Comparison of ENCODE assay signal across 2 cellular contexts in the genomic region with DNA sequence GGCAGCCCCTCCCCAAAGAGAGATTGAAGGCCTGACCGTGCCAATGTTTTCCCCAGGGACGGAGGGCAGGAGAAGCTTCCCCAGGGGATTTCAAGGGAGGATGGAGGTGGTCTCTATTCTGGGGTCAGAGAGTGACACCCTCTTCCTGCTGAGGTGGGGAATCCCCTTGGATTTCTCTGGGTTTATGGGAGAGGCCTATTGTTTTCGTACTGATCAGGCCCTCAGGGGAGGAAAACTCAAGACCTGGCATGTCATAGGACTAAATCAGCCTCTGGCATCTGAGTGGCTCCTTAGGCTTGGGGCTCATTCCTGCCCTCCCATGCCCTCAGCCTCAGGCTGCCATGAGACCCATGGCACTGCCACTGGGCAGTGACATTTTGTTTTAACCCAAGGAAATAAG.
TF ChIP-seq lines count a peak whose summit lies in the region.

No MANE protein-coding gene starts in this region.

TF ChIP-seq in HCT116, 20 proteins besides CTCF, POLR2A, EP300 and RAD21:
- TF ChIP-seq CBX3 (IDR thresholded peaks at IDR 0.05; ENCODE audit: low read depth) (no peak), CEBPB (IDR thresholded peaks at IDR 0.05; ENCODE audit: low read depth) (no peak), SP1 (IDR thresholded peaks at IDR 0.05; ENCODE audit: low read depth) (no peak), TCF7L2 (IDR thresholded peaks at IDR 0.05; ENCODE audit: borderline replicate concordance, extremely low read depth, insufficient read depth, insufficient read length) (no peak), JUND (IDR thresholded peaks at IDR 0.05) (no peak), ZFX (IDR thresholded peaks at IDR 0.05) (no peak), FOSL1 (IDR thresholded peaks at IDR 0.05; ENCODE audit: low read depth) (no peak), POLR2AphosphoS5 (IDR thresholded peaks at IDR 0.05; ENCODE audit: low read depth, low read length) (no peak), SRF (IDR thresholded peaks at IDR 0.05; ENCODE audit: low read depth) (no peak), YY1 (IDR thresholded peaks at IDR 0.05; ENCODE audit: extremely low read depth, insufficient replicate concordance, low read depth, low read length) (no peak), EZH2 (IDR thresholded peaks at IDR 0.05) (no peak), EGR1 (IDR thresholded peaks at IDR 0.05; ENCODE audit: low read depth) (no peak), SIN3A (IDR thresholded peaks at IDR 0.05; ENCODE audit: low read depth) (no peak), ZNF274 (IDR thresholded peaks at IDR 0.05; ENCODE audit: low read depth, low read length) (no peak), ELF1 (IDR thresholded peaks at IDR 0.05; ENCODE audit: borderline replicate concordance, low read depth) (no peak), EZH2phosphoT487 (IDR thresholded peaks at IDR 0.05; ENCODE audit: borderline replicate concordance) (no peak)
- TF ChIP-seq, protein P1, sequence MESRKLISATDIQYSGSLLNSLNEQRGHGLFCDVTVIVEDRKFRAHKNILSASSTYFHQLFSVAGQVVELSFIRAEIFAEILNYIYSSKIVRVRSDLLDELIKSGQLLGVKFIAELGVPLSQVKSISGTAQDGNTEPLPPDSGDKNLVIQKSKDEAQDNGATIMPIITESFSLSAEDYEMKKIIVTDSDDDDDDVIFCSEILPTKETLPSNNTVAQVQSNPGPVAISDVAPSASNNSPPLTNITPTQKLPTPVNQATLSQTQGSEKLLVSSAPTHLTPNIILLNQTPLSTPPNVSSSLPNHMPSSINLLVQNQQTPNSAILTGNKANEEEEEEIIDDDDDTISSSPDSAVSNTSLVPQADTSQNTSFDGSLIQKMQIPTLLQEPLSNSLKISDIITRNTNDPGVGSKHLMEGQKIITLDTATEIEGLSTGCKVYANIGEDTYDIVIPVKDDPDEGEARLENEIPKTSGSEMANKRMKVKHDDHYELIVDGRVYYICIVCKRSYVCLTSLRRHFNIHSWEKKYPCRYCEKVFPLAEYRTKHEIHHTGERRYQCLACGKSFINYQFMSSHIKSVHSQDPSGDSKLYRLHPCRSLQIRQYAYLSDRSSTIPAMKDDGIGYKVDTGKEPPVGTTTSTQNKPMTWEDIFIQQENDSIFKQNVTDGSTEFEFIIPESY (IDR thresholded peaks at IDR 0.05; ENCODE audit: extremely low read depth, insufficient replicate concordance, low read length): no peak
- TF ChIP-seq, protein P2, sequence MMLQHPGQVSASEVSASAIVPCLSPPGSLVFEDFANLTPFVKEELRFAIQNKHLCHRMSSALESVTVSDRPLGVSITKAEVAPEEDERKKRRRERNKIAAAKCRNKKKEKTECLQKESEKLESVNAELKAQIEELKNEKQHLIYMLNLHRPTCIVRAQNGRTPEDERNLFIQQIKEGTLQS (IDR thresholded peaks at IDR 0.05): no peak
- TF ChIP-seq, protein P3, sequence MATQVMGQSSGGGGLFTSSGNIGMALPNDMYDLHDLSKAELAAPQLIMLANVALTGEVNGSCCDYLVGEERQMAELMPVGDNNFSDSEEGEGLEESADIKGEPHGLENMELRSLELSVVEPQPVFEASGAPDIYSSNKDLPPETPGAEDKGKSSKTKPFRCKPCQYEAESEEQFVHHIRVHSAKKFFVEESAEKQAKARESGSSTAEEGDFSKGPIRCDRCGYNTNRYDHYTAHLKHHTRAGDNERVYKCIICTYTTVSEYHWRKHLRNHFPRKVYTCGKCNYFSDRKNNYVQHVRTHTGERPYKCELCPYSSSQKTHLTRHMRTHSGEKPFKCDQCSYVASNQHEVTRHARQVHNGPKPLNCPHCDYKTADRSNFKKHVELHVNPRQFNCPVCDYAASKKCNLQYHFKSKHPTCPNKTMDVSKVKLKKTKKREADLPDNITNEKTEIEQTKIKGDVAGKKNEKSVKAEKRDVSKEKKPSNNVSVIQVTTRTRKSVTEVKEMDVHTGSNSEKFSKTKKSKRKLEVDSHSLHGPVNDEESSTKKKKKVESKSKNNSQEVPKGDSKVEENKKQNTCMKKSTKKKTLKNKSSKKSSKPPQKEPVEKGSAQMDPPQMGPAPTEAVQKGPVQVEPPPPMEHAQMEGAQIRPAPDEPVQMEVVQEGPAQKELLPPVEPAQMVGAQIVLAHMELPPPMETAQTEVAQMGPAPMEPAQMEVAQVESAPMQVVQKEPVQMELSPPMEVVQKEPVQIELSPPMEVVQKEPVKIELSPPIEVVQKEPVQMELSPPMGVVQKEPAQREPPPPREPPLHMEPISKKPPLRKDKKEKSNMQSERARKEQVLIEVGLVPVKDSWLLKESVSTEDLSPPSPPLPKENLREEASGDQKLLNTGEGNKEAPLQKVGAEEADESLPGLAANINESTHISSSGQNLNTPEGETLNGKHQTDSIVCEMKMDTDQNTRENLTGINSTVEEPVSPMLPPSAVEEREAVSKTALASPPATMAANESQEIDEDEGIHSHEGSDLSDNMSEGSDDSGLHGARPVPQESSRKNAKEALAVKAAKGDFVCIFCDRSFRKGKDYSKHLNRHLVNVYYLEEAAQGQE (IDR thresholded peaks at IDR 0.05; ENCODE audit: low read depth): no peak
- TF ChIP-seq, protein P4, sequence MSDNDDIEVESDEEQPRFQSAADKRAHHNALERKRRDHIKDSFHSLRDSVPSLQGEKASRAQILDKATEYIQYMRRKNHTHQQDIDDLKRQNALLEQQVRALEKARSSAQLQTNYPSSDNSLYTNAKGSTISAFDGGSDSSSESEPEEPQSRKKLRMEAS (IDR thresholded peaks at IDR 0.05): no peak

TF ChIP-seq in GM12878, 131 proteins besides CTCF, POLR2A, EP300 and RAD21:
- TF ChIP-seq IKZF1 (conservative IDR thresholded peaks at IDR 0.05) (peak; percentile 30), ZNF622 (IDR thresholded peaks at IDR 0.05) (no peak), ASH2L (IDR thresholded peaks at IDR 0.05; ENCODE audit: borderline replicate concordance, low read depth) (no peak), IKZF2 (IDR thresholded peaks at IDR 0.05) (0 out of 4 replicates have a peak, but pooled peaks of 1 of the 2 experiments have one; percentile 25), PAX8 (IDR thresholded peaks at IDR 0.05) (no peak), SUPT20H (IDR thresholded peaks at IDR 0.05; ENCODE audit: borderline replicate concordance, control insufficient read depth, low read depth, low read length) (no peak), MEF2B (IDR thresholded peaks at IDR 0.05; ENCODE audit: partially characterized antibody, poor library complexity, severe bottlenecking) (peak; percentile 44), EED (IDR thresholded peaks at IDR 0.05; ENCODE audit: low read depth) (0 out of 2 replicates have a peak, but pooled peaks have one; percentile 42), POLR2AphosphoS2 (IDR thresholded peaks at IDR 0.05; ENCODE audit: low read depth, low read length) (no peak), MYC (IDR thresholded peaks at IDR 0.05; ENCODE audit: insufficient read depth, insufficient read length, insufficient replicate concordance, low read length, severe bottlenecking) (no peak), NR2C1 (IDR thresholded peaks at IDR 0.05) (no peak)
- TF ChIP-seq, protein P5, sequence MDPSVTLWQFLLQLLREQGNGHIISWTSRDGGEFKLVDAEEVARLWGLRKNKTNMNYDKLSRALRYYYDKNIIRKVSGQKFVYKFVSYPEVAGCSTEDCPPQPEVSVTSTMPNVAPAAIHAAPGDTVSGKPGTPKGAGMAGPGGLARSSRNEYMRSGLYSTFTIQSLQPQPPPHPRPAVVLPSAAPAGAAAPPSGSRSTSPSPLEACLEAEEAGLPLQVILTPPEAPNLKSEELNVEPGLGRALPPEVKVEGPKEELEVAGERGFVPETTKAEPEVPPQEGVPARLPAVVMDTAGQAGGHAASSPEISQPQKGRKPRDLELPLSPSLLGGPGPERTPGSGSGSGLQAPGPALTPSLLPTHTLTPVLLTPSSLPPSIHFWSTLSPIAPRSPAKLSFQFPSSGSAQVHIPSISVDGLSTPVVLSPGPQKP (IDR thresholded peaks at IDR 0.05; ENCODE audit: low read depth, low read length): no peak
- TF ChIP-seq, protein P6, sequence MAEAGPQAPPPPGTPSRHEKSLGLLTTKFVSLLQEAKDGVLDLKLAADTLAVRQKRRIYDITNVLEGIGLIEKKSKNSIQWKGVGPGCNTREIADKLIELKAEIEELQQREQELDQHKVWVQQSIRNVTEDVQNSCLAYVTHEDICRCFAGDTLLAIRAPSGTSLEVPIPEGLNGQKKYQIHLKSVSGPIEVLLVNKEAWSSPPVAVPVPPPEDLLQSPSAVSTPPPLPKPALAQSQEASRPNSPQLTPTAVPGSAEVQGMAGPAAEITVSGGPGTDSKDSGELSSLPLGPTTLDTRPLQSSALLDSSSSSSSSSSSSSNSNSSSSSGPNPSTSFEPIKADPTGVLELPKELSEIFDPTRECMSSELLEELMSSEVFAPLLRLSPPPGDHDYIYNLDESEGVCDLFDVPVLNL (IDR thresholded peaks at IDR 0.05; ENCODE audit: low read depth, low read length): no peak
